ENCODE assay signal across 19 cellular contexts in genomic region chr1:88698764-88699163, GRCh38.
"Had no signal": no experiment of that assay in that cellular context is flagged by ENCODE, and none has a peak within 500 bp of the region (broad histone marks: within the 10 kb centered on the region; RNA-seq: fewer than 3 reads in every experiment).

No MANE protein-coding gene starts in this region.

- DNase-seq: activated CD4-positive, alpha-beta T cell treated with anti-CD3 and anti-CD28 coated beads for 1 hour; activated CD4-positive, alpha-beta T cell treated with anti-CD3 and anti-CD28 coated beads, Interleukin-2, amount 50 U/mL, for 4 hours; activated CD8-positive, alpha-beta memory T cell treated with anti-CD3 and anti-CD28 coated beads, Interleukin-2, amount 10 ng/mL, durations not matched to agents 7 days and 5 days; activated naive CD4-positive, alpha-beta T cell treated with anti-CD3 and anti-CD28 coated beads for 36 hours; activated T-cell treated with anti-CD3 and anti-CD28 coated beads, Interleukin-2, amount 50 U/mL, for 1 hour; central memory CD4-positive, alpha-beta T cell; cortex of kidney; effector CD8-positive, alpha-beta T cell; foreskin keratinocyte; kidney glomerular epithelial cell; left ventricle myocardium superior; nucleus accumbens; stimulated activated CD4-positive, alpha-beta T cell treated with anti-CD3 and anti-CD28 coated beads, Interleukin-4, amount 100 ng/mL, for 1 hour; stimulated activated naive CD4-positive, alpha-beta T cell; T1000; transverse colon had no signal

- H3K27ac ChIP-seq: foreskin keratinocyte, transverse colon, vagina had no signal

- H3K27ac Mint-ChIP-seq: activated CD8-positive, alpha-beta memory T cell treated with anti-CD3 and anti-CD28 coated beads, Interleukin-2, amount 10 ng/mL, durations not matched to agents 7 days and 5 days; activated naive CD4-positive, alpha-beta T cell treated with anti-CD3 and anti-CD28 coated beads for 36 hours; activated T-helper 2 cell treated with anti-CD3 and anti-CD28 coated beads, Interferon-gamma antibody, Interleukin-2, Interleukin-4, amounts not matched to agents 10 μg/mL and 5 μg/mL and 100 μg/mL, durations not matched to agents 14 hours and 24 hours and 36 hours had no signal

- H3K9me3 ChIP-seq: transverse colon, vagina had no signal

- H3K4me3 ChIP-seq: transverse colon, vagina had no signal

- H3K36me3 Mint-ChIP-seq: natural killer cell treated with Interleukin-12 subunit alpha and Interleukin-12 subunit beta and Interleukin-15 and Interleukin-18, amount 100 ng/mL, for 72 hours had no signal

- H3K27me3 Mint-ChIP-seq: activated CD8-positive, alpha-beta memory T cell treated with anti-CD3 and anti-CD28 coated beads, Interleukin-2, amount 10 ng/mL, durations not matched to agents 7 days and 5 days; natural killer cell treated with Interleukin-12 subunit alpha and Interleukin-12 subunit beta and Interleukin-15 and Interleukin-18, amount 100 ng/mL, for 72 hours had no signal

- H3K27me3 ChIP-seq: foreskin keratinocyte, transverse colon, vagina had no signal

- H3K4me3 Mint-ChIP-seq: activated CD8-positive, alpha-beta memory T cell treated with anti-CD3 and anti-CD28 coated beads, Interleukin-2, amount 10 ng/mL, durations not matched to agents 7 days and 5 days; activated naive CD4-positive, alpha-beta T cell treated with anti-CD3 and anti-CD28 coated beads for 36 hours; natural killer cell treated with Interleukin-12 subunit alpha and Interleukin-12 subunit beta and Interleukin-15 and Interleukin-18, amount 100 ng/mL, for 72 hours had no signal

- H3K9me3 Mint-ChIP-seq: activated naive CD4-positive, alpha-beta T cell treated with anti-CD3 and anti-CD28 coated beads for 36 hours; activated T-helper 2 cell treated with anti-CD3 and anti-CD28 coated beads, Interferon-gamma antibody, Interleukin-2, Interleukin-4, amounts not matched to agents 10 μg/mL and 5 μg/mL and 100 μg/mL, durations not matched to agents 14 hours and 24 hours and 36 hours; natural killer cell treated with Interleukin-12 subunit alpha and Interleukin-12 subunit beta and Interleukin-15 and Interleukin-18, amount 100 ng/mL, for 72 hours had no signal

- ATAC-seq: activated CD8-positive, alpha-beta memory T cell treated with anti-CD3 and anti-CD28 coated beads, Interleukin-2, amount 10 ng/mL, durations not matched to agents 7 days and 5 days; foreskin keratinocyte; natural killer cell treated with Interleukin-12 subunit alpha and Interleukin-12 subunit beta and Interleukin-15 and Interleukin-18, amount 100 ng/mL, for 72 hours had no signal

- H3K36me3 ChIP-seq: transverse colon, vagina had no signal
